ENCODE assay signal across 15 cellular contexts in the genomic region with DNA sequence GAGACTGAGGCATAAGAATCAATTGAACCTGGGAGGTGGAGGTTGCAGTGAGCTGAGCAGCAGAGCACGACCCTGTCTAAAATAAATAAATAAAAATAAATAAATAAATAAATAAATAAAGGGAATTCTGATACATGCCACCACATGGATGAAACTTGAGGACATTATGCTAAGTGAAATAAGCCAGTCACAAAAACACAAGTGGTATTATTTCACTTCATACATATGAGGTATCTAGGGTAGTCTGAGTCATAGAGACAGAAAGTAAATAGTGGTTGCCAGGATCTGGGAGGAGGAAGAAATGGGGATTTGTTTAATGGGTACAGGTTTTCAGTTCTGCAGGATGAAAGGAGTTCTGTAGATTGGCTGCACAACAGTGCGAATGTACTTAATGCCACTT. TPM values are rescaled to one million over a fixed set of nuclear protein-coding genes. Genes with fewer than 3 reads are reported as not detected.
DNase-seq lines count a peak whose midpoint lies in the region; ATAC-seq and FAIRE-seq lines count a peak whose summit lies in the region.
"Had no signal": no experiment of that assay in that cellular context is flagged by ENCODE, and none has a peak within 500 bp of the region (broad histone marks: within the 10 kb centered on the region; RNA-seq: fewer than 3 reads in every experiment).

No MANE protein-coding gene starts in this region.

- no peak overlapping the region for H3K4me3 ChIP-seq in small intestine (ENCODE audit: low read depth in 1 of 2, low read length in 2 of 2)
- H3K4me3 ChIP-seq: right lobe of liver, thoracic aorta had no signal

- H3K27ac ChIP-seq in small intestine (ENCODE audit: low read depth in 1 of 2, low read length in 1 of 2) = no peak overlapping the region
- H3K27ac ChIP-seq: right lobe of liver, thoracic aorta had no signal

- H3K27me3 ChIP-seq in small intestine (ENCODE audit: control insufficient read depth in 2 of 2, insufficient read depth in 2 of 2, low read length in 2 of 2) = no peaks in the 10 kb centered on the region
- H3K27me3 ChIP-seq: right lobe of liver had no signal

- no peaks in the 10 kb centered on the region for H3K4me1 ChIP-seq in small intestine (ENCODE audit: control insufficient read depth in 2 of 2, insufficient read depth in 1 of 2, low read depth in 1 of 2, low read length in 1 of 2)
- H3K4me1 ChIP-seq: right lobe of liver had no signal

- intact Hi-C loops in sciatic nerve (cut with DNase I) = no loop called here

- ATAC-seq in sciatic nerve (no peak), GM21423 (IDR thresholded peaks at IDR 0.05; ENCODE audit: unreplicated experiment) (no peak)
- ATAC-seq: activated CD8-positive, alpha-beta memory T cell treated with anti-CD3 and anti-CD28 coated beads, Interleukin-2, amount 10 ng/mL, durations not matched to agents 7 days and 5 days; activated naive CD8-positive, alpha-beta T cell treated with anti-CD3 and anti-CD28 coated beads, Interleukin-2, amount 50 U/mL, for 24 hours; effector memory CD8-positive, alpha-beta T cell had no signal

- H3K9me3 ChIP-seq in small intestine (ENCODE audit: control insufficient read depth, low read depth) = no peaks in the 10 kb centered on the region
- H3K9me3 ChIP-seq: right lobe of liver, thoracic aorta had no signal

- DNase-seq in NCI-H2171 treated with DMSO at 0.1 percent for 48 hours (lab: John Stamatoyannopoulos, UW) = peak; percentile 15
- no peak for DNase-seq in NCI-H2171 (lab: John Stamatoyannopoulos, UW)
- DNase-seq in RCC 7860 (ENCODE audit: low spot score) = peak; percentile 35
- DNase-seq in fibroblast of gingiva (ENCODE audit: low read depth) = peak; percentile 18
- DNase-seq in small intestine = peak; percentile 14
- DNase-seq in sciatic nerve (ENCODE audit: low spot score) = no peak
- DNase-seq in NCI-H2196 treated with DMSO at 0.1 percent for 48 hours (lab: John Stamatoyannopoulos, UW; ENCODE audit: unreplicated experiment) = no peak
- DNase-seq: activated CD8-positive, alpha-beta memory T cell treated with anti-CD3 and anti-CD28 coated beads, Interleukin-2, amount 10 ng/mL, durations not matched to agents 7 days and 5 days; activated naive CD8-positive, alpha-beta T cell treated with anti-CD3 and anti-CD28 coated beads, Interleukin-2, amount 50 U/mL, for 24 hours; effector memory CD8-positive, alpha-beta T cell; right lobe of liver had no signal

- WGBS in small intestine, 3 donors = 68 to 79% (median 76%) methylated on average over 2 of the region's 2 CpGs

- no peaks in the 10 kb centered on the region for H3K36me3 ChIP-seq in small intestine (ENCODE audit: control insufficient read depth in 2 of 2, insufficient read depth in 2 of 2, low read length in 2 of 2)
- H3K36me3 ChIP-seq: thoracic aorta had no signal

- FAIRE-seq in RCC 7860 (lab: Jason Lieb, UNC) (no peak), small intestine (lab: Jason Lieb, UNC) (no peak)
- FAIRE-seq: A204.1, G401.6 had no signal

RNA-seq across cellular contexts. Expression of a gene that starts 16.3 kb away (rescaled TPM):
- polyA plus RNA-seq in small intestine = 10 to 100 TPM in 2 of 3 donors, 1 to 10 TPM in 1; 2.9 to 13.8 (median 10.5) TPM
- 1.5 TPM for total RNA-seq in sciatic nerve

RNA-seq across cellular contexts. Expression of a gene that starts 53.4 kb away (rescaled TPM):
- polyA plus RNA-seq in small intestine = 1 to 10 TPM in 1 of 3 donors, not detected in 2; 1.1 TPM
- total RNA-seq in sciatic nerve = not detected
- total RNA-seq: activated CD8-positive, alpha-beta memory T cell treated with anti-CD3 and anti-CD28 coated beads, Interleukin-2, amount 10 ng/mL, durations not matched to agents 7 days and 5 days; right lobe of liver; thoracic aorta had no signal

Comparison
In these comparisons a context has a peak if more than half of its experiments do, and no peak if none do; other contexts are left out.
1. DNase-seq: peak in NCI-H2171 treated with DMSO at 0.1 percent for 48 hours (single experiment), RCC 7860 (single experiment), fibroblast of gingiva (single experiment) and small intestine (single experiment); none in NCI-H2171 (single experiment), sciatic nerve (single experiment) and NCI-H2196 treated with DMSO at 0.1 percent for 48 hours (single experiment).